8 cellular contexts compared by ENCODE assay signal in genomic region chr9:470795-471194, GRCh38. TPM values are rescaled to one million over a fixed set of nuclear protein-coding genes. Genes with fewer than 3 reads are reported as not detected.
A peak's percentile ranks its signal among the peaks of the same experiment; 100 is the strongest.
DNase-seq lines count a peak whose midpoint lies in the region; ATAC-seq, FAIRE-seq and TF ChIP-seq lines count a peak whose summit lies in the region.

No MANE protein-coding gene starts in this region.

- H3K9me3 Mint-ChIP-seq in brain (peaks cover 0 to 4% (median 0%) of the 10 kb centered on the region in 5 experiments), mesothelial cell of epicardium (no peaks in the 10 kb centered on the region)

- TF ChIP-seq RAD21 in HepG2 (CRISPR knock-in tag; IDR thresholded peaks at IDR 0.05): no peak

- no peak for FAIRE-seq in HepG2 (lab: Jason Lieb, UNC)

- CTCF ChIA-PET in HepG2 (lab: Yijun Ruan, JAX; ENCODE audit: low intra/inter-chr PET ratio, low total read pairs): no interaction called here

- H3K27ac ChIP-seq in HepG2 (ENCODE audit: extremely low read length, insufficient read depth, low read length) (peak overlapping the region; percentile 45), right lobe of liver (no peak overlapping the region)

- H3K36me3 Mint-ChIP-seq in brain (peaks cover 3% of the 10 kb centered on the region), mesothelial cell of epicardium (peaks cover 4% of the 10 kb centered on the region)

- intact Hi-C loops in HepG2 (cut with micrococcal nuclease; ENCODE audit: unreplicated experiment) (no loop called here), right lobe of liver (cut with DNase I) (no loop called here)

- H3K4me3 Mint-ChIP-seq in brain (peak overlapping the region; percentile 94 to 100 (median 96)), mesothelial cell of epicardium (peak overlapping the region; percentile 80)

- H3K27ac Mint-ChIP-seq in brain: peak overlapping the region; percentile 93 to 99 (median 99)
- peak overlapping the region; percentile 98 for H3K27ac Mint-ChIP-seq in mesothelial cell of epicardium

- H2AFZ ChIP-seq in HepG2 (ENCODE audit: low read length): no peak overlapping the region

- H3K27me3 Mint-ChIP-seq in brain (peaks cover 5% of the 10 kb centered on the region), mesothelial cell of epicardium (ENCODE audit: low read depth) (no peaks in the 10 kb centered on the region)

- no peak for TF ChIP-seq CTCF in HepG2 (CRISPR knock-in tag; IDR thresholded peaks at IDR 0.05)
- TF ChIP-seq CTCF in right lobe of liver (IDR thresholded peaks at IDR 0.05): no peak
- TF ChIP-seq CTCF in brain (conservative IDR thresholded peaks at IDR 0.05): no peak
- TF ChIP-seq CTCF in mesothelial cell of epicardium (IDR thresholded peaks at IDR 0.05; ENCODE audit: unreplicated experiment): no peak

- H3K4me1 ChIP-seq in HepG2 (ENCODE audit: insufficient read depth, low read length) (peaks cover 28% of the 10 kb centered on the region), right lobe of liver (peaks cover 0 to 2% (median 0%) of the 10 kb centered on the region in 4 donors)

- BruUV-seq in HepG2 (replicated peaks; lab: Mats Ljungman, UMichigan): no TSS peak

- in situ Hi-C loops in HepG2 (cut with HindIII; ENCODE audit: extremely low pct_ligation_motif_present, low pct_unique_long_range_greater_than_20kb): no loop called here

- H3K36me3 ChIP-seq in HepG2 (replicated peaks in 1 of 2; ENCODE audit: control insufficient read depth in 1 of 2, insufficient read depth in 2 of 2, low read length in 2 of 2): no peaks in the 10 kb centered on the region
- H3K36me3 ChIP-seq in right lobe of liver: no peaks in the 10 kb centered on the region

- H3K9ac ChIP-seq in HepG2 (ENCODE audit: insufficient read depth, low read depth, low read length): peak overlapping the region; percentile 72

- H3K27me3 ChIP-seq in HepG2 (ENCODE audit: control insufficient read depth in 1 of 2, insufficient read depth in 2 of 2, low read length in 2 of 2): no peaks in the 10 kb centered on the region
- H3K27me3 ChIP-seq in right lobe of liver: peaks cover 0 to 18% of the 10 kb centered on the region in 2 donors

- TF ChIP-seq EP300 in HepG2 (IDR thresholded peaks at IDR 0.05; ENCODE audit: low read depth in 2 of 2, low read length in 2 of 2) (no peak), HepG2 (CRISPR knock-in tag; IDR thresholded peaks at IDR 0.05; ENCODE audit: borderline replicate concordance) (no peak)

- peak overlapping the region; percentile 99 for H3K4me2 ChIP-seq in HepG2 (ENCODE audit: low read depth, low read length)

- H3K4me3 ChIP-seq in HepG2 (replicated peaks in 1 of 3; ENCODE audit: insufficient read depth in 1 of 3, low read depth in 2 of 3, low read length in 3 of 3) (peak overlapping the region; percentile 68 to 78 (median 68)), right lobe of liver (peak overlapping the region in 1 of 3 donors; percentile 29)

- no peaks in the 10 kb centered on the region for H3K9me3 ChIP-seq in HepG2 (ENCODE audit: low read length)
- H3K9me3 ChIP-seq in right lobe of liver: no peaks in the 10 kb centered on the region

- H4K20me1 ChIP-seq in HepG2 (ENCODE audit: insufficient read depth, low read length): no peaks in the 10 kb centered on the region

- no peaks in the 10 kb centered on the region for H3K79me2 ChIP-seq in HepG2 (ENCODE audit: insufficient read depth, low read length)

- 100% methylated on average over 1 of the region's 1 CpG for WGBS in HepG2 (ENCODE audit: low lambda C conversion rate)
- 0% methylated on average over 1 of the region's 1 CpG for WGBS in right lobe of liver (ENCODE audit: insufficient coverage, low coverage, low lambda C conversion rate, missing lambda C conversion rate)

- no peak for ATAC-seq in HepG2
- no peak for ATAC-seq in right lobe of liver
- ATAC-seq in HG03135 (IDR thresholded peaks at IDR 0.05; ENCODE audit: unreplicated experiment): no peak

- peaks cover 33% of the 10 kb centered on the region for H3K4me1 Mint-ChIP-seq in brain
- H3K4me1 Mint-ChIP-seq in mesothelial cell of epicardium: peaks cover 31% of the 10 kb centered on the region

- TF ChIP-seq POLR2A in HepG2 (IDR thresholded peaks at IDR 0.05; ENCODE audit: insufficient read depth in 1 of 2, low read depth in 2 of 2, low read length in 2 of 2): no peak
- TF ChIP-seq POLR2A in right lobe of liver (IDR thresholded peaks at IDR 0.05): no peak

- DNase-seq in HepG2 (ENCODE audit: low spot score) (no peak), right lobe of liver (no peak), mesothelial cell of epicardium (ENCODE audit: low spot score in 2 of 2, unreplicated experiment in 2 of 2) (no peak), ureter (ENCODE audit: low spot score) (no peak), NCI-H226 (no peak), AG20443 (ENCODE audit: low spot score) (no peak)

- POLR2A ChIA-PET in HepG2 (lab: Yijun Ruan, JAX): no interaction called here

TF ChIP-seq in HepG2, 621 proteins besides CTCF, POLR2A, EP300 and RAD21:
- TF ChIP-seq, protein P1, sequence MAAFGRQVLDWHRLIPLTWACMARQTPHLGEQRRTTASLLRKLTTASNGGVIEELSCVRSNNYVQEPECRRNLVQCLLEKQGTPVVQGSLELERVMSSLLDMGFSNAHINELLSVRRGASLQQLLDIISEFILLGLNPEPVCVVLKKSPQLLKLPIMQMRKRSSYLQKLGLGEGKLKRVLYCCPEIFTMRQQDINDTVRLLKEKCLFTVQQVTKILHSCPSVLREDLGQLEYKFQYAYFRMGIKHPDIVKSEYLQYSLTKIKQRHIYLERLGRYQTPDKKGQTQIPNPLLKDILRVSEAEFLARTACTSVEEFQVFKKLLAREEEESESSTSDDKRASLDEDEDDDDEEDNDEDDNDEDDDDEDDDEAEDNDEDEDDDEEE (CRISPR knock-in tag; IDR thresholded peaks at IDR 0.05): 0 out of 2 replicates have a peak, but pooled peaks have one; percentile 15
- TF ChIP-seq ZNF709 (CRISPR knock-in tag; IDR thresholded peaks at IDR 0.05): peak; percentile 44; the same call in 1 of the 2 replicates
- TF ChIP-seq, protein P2, sequence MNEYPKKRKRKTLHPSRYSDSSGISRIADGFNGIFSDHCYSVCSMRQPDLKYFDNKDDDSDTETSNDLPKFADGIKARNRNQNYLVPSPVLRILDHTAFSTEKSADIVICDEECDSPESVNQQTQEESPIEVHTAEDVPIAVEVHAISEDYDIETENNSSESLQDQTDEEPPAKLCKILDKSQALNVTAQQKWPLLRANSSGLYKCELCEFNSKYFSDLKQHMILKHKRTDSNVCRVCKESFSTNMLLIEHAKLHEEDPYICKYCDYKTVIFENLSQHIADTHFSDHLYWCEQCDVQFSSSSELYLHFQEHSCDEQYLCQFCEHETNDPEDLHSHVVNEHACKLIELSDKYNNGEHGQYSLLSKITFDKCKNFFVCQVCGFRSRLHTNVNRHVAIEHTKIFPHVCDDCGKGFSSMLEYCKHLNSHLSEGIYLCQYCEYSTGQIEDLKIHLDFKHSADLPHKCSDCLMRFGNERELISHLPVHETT (CRISPR knock-in tag; conservative IDR thresholded peaks at IDR 0.05): no peak
TF ChIP-seq in HepG2: peak in this region for 2.

RNA-seq across cellular contexts. Expression of gene KANK1, which starts 33.7 kb away (rescaled TPM):
- total RNA-seq in HepG2 (2016; rRNA removed; fragmentation: Illumina TruSeq; extraction: Trizol) (67.0 and 70.0 TPM in 2 replicates), right lobe of liver (10 to 100 TPM; 60.0 to 86.7 (median 71.5) TPM), mesothelial cell of epicardium (54.7 to 59.1 TPM (median 58.3 TPM) in 3 replicates), ureter (81.1 TPM)
- total RNA-seq in HepG2 (2016; cell fraction: cytosol; rRNA removed; fragmentation: Illumina TruSeq; extraction: Trizol; ENCODE audit: low read depth): 13.0 and 13.6 TPM in 2 replicates
- total RNA-seq in HepG2 (2016; cell fraction: insoluble cytoplasmic fraction; rRNA removed; fragmentation: Illumina TruSeq; extraction: Trizol): 62.1 and 68.7 TPM in 2 replicates
- 26.5 and 27.0 TPM in 2 replicates for total RNA-seq in HepG2 (2016; cell fraction: membrane; rRNA removed; fragmentation: Illumina TruSeq; extraction: Trizol)
- total RNA-seq in HepG2 (2016; cell fraction: nucleus; rRNA removed; fragmentation: Illumina TruSeq; extraction: Trizol): 68.6 and 77.4 TPM in 2 replicates
- polyA plus RNA-seq in HepG2 (2011; rRNA removed) (214 and 235 TPM in 2 replicates), brain (ENCODE audit: insufficient read depth, low read depth, low replicate concordance) (21.5 TPM)
- polyA plus RNA-seq in HepG2 (2011; cell fraction: cytosol; rRNA removed): 176 and 202 TPM in 2 replicates
- polyA plus RNA-seq in HepG2 (2011; cell fraction: nucleus; rRNA removed): 210 and 216 TPM in 2 replicates
- 137 and 141 TPM in 2 replicates for polyA plus RNA-seq in HepG2 (2012)
- 3.8 and 5.1 TPM in 2 replicates for polyA plus RNA-seq in HepG2 (2016; cell fraction: cytosol; fragmentation: Illumina TruSeq; extraction: Trizol; ENCODE audit: low read depth)
- 56.4 and 60.9 TPM in 2 replicates for polyA plus RNA-seq in HepG2 (2016; cell fraction: insoluble cytoplasmic fraction; fragmentation: Illumina TruSeq; extraction: Trizol; ENCODE audit: low read depth)
- 12.3 and 13.0 TPM in 2 replicates for polyA plus RNA-seq in HepG2 (2016; cell fraction: membrane; fragmentation: Illumina TruSeq; extraction: Trizol; ENCODE audit: low read depth)
- 95.8 and 106 TPM in 2 replicates for polyA plus RNA-seq in HepG2 (2016; cell fraction: nucleus; fragmentation: Illumina TruSeq; extraction: Trizol; ENCODE audit: insufficient read depth, low read depth)
- 14.6 and 459 TPM in 2 replicates for polyA minus RNA-seq in HepG2 (2011; rRNA and poly(A)+ RNA removed; ENCODE audit: low replicate concordance)
- 141 and 150 TPM in 2 replicates for polyA minus RNA-seq in HepG2 (2011; cell fraction: cytosol; rRNA and poly(A)+ RNA removed)
- polyA minus RNA-seq in HepG2 (2011; cell fraction: nucleus; rRNA and poly(A)+ RNA removed): 189 and 226 TPM in 2 replicates
